Comparison of ENCODE assay signal across 1 cellular context in the genomic region with DNA sequence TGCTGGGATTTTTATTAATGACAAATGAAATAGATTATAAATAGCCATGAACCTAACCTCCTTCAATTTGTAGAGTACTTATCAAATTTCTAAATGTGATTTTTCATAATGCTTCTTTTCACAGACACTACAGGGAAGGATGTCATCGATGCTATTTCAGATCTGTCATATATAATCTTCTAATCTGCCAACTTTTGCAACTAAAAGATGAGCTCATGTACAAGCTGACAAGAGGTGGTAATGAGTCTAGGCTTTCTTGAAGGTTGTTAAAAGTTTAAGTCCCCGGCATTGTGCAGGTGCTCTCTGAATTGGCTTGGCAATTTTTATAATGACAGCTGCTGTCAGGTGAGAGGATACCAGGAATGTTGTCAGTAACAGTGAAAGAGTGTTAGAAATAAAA.
TF ChIP-seq lines count a peak whose summit lies in the region.

No MANE protein-coding gene starts in this region.

TF ChIP-seq in neural cell, 6 proteins besides CTCF, POLR2A, EP300 and RAD21:
- TF ChIP-seq REST (IDR thresholded peaks at IDR 0.05; ENCODE audit: borderline replicate concordance): peak; percentile 66
- TF ChIP-seq SMC3 (conservative IDR thresholded peaks at IDR 0.05; ENCODE audit: poor library complexity): peak; percentile 19
- no peak for TF ChIP-seq EZH2 (IDR thresholded peaks at IDR 0.05; ENCODE audit: borderline replicate concordance, insufficient read depth, low read length, poor library complexity, severe bottlenecking)
- TF ChIP-seq POLR2AphosphoS5 (IDR thresholded peaks at IDR 0.05): peak; percentile 76
- no peak for TF ChIP-seq TAF1 (IDR thresholded peaks at IDR 0.05; ENCODE audit: low read depth)
- no peak for TF ChIP-seq MXI1 (conservative IDR thresholded peaks at IDR 0.05; ENCODE audit: poor library complexity, severe bottlenecking)
